In the genomic region with DNA sequence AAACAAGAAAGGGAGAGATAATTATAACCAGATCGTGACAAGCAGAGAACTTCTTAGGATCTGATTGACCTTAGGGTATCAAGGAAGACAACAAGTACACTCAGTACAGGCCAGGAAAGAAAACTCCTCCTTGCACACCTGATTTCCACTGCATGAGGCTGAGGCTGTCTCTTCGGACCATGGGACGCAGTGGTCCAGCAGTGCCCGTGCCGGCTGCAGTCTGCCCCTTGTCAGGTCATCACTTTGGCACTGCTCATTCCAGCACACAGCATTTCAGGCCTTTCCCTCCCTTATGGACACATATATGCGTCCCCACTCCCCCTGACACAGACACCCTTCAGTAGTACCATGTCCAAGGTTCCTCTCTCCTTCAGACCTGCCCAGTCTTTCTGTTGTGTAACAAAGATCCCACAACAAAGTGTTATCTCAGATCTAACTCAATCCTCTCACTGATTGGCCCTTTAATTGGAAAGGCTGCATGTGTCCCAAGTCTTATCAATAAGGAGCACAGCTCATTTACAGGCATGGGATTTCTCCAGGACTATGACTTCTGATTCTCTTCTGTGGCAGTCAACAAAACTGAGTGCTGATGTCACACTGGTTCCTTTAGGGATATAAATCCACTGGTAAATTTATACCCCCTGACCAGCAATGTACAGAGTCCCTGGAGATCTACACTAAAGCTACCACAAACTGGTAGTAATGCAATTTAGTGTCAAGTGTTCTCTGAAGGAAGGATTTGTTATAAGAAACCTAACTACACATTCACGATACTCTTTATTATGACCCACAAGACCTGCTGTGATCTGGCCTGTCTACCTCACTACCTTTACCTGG, we compare ENCODE assay signal across 16 cellular contexts. TPM values are rescaled to one million over a fixed set of nuclear protein-coding genes. Genes with fewer than 3 reads are reported as not detected.
DNase-seq lines count a peak whose midpoint lies in the region; ATAC-seq and TF ChIP-seq lines count a peak whose summit lies in the region.
"Had no signal": no experiment of that assay in that cellular context is flagged by ENCODE, and none has a peak within 500 bp of the region (broad histone marks: within the 10 kb centered on the region; RNA-seq: fewer than 3 reads in every experiment).

No MANE protein-coding gene starts in this region.

- TF ChIP-seq POLR2A in Peyer's patch (IDR thresholded peaks at IDR 0.05) (peak in 1 of 2 donors; percentile 11), gastrocnemius medialis (IDR thresholded peaks at IDR 0.05) (no peak)

- H3K9me3 ChIP-seq in Peyer's patch (no peaks in the 10 kb centered on the region), gastrocnemius medialis (no peaks in the 10 kb centered on the region)
- H3K9me3 ChIP-seq: gastroesophageal sphincter had no signal

- no peak overlapping the region for H3K4me3 ChIP-seq in Peyer's patch
- no peak overlapping the region for H3K4me3 ChIP-seq in gastrocnemius medialis
- H3K4me3 ChIP-seq: gastroesophageal sphincter had no signal

- peaks cover 0 to 24% (median 0%) of the 10 kb centered on the region in 3 donors for H3K36me3 ChIP-seq in Peyer's patch
- peaks cover 0 to 17% of the 10 kb centered on the region in 2 donors for H3K36me3 ChIP-seq in gastrocnemius medialis

- no peak for TF ChIP-seq CTCF in Peyer's patch (IDR thresholded peaks at IDR 0.05)
- TF ChIP-seq CTCF in gastrocnemius medialis (IDR thresholded peaks at IDR 0.05 in 4 of 5, conservative IDR thresholded peaks at IDR 0.05 in 1 of 5), result no peak

- H3K27me3 ChIP-seq in Peyer's patch (no peaks in the 10 kb centered on the region), gastrocnemius medialis (no peaks in the 10 kb centered on the region)
- H3K27me3 ChIP-seq: gastroesophageal sphincter had no signal

- H3K4me1 ChIP-seq in Peyer's patch (peaks cover 0 to 24% (median 5%) of the 10 kb centered on the region in 4 donors), gastrocnemius medialis (peaks cover 46 to 61% of the 10 kb centered on the region in 2 donors)

- in situ Hi-C loops in gastrocnemius medialis (cut with MboI; ENCODE audit: low sequenced_read_pairs in 4 of 4), result loop anchor here in 3 of 4 donors (25.0 kb wide), 1 partner anchor 294 kb away; a partner anchor contains a TSS

- intact Hi-C loops in left ventricle myocardium superior (cut with micrococcal nuclease) (no loop called here), gastrocnemius medialis (cut with DNase I; ENCODE audit: low total_unique reads) (no loop called here)

- H3K27ac ChIP-seq in Peyer's patch, result peak overlapping the region in 3 of 4 donors; percentile 2 to 83 (median 64)
- peak overlapping the region; percentile 35 to 79 (median 44) for H3K27ac ChIP-seq in gastrocnemius medialis

- ATAC-seq in left ventricle myocardium superior (peak; percentile 30), gastrocnemius medialis (peak in 1 of 2 donors; percentile 72)
- ATAC-seq: gastroesophageal sphincter had no signal

- peak; percentile 9 for DNase-seq in D341Med (ENCODE audit: low spot score)
- no peak for DNase-seq in Peyer's patch
- no peak for DNase-seq in left ventricle myocardium superior
- no peak for DNase-seq in gastrocnemius medialis
- DNase-seq in glomerular visceral epithelial cell (ENCODE audit: extremely low spot score), result no peak
- no peak for DNase-seq in OCI-M2 (lab: John Stamatoyannopoulos, UW; ENCODE audit: unreplicated experiment)
- DNase-seq in activated gamma-delta T cell (lab: John Stamatoyannopoulos, UW), result no peak
- DNase-seq in NCI-H526 (lab: John Stamatoyannopoulos, UW), result no peak
- DNase-seq: activated B cell treated with CpG ODN at 0.5 μM for 24 hours; COR-L47; left cardiac atrium; NCI-H1417 treated with DMSO at 0.1 percent for 48 hours; NCI-H774; stimulated activated CD4-positive, alpha-beta T cell treated with anti-CD3 and anti-CD28 coated beads, Interleukin-2, amount 100 ng/mL, for 24 hours; stimulated activated naive CD4-positive, alpha-beta T cell treated with Interleukin-2 at 50 U/mL for 16 hours had no signal

RNA-seq across cellular contexts. Expression of a gene that starts 27.9 kb away (rescaled TPM):
- total RNA-seq in Peyer's patch (100 to 1,000 TPM; 123 to 361 (median 213) TPM), left ventricle myocardium superior (55.3 TPM), gastrocnemius medialis (100 to 1,000 TPM in 2 of 4 donors, 10 to 100 TPM in 2; 45.4 to 152 (median 105) TPM)

RNA-seq across cellular contexts. Expression of a gene that starts 52.2 kb away (rescaled TPM):
- total RNA-seq in Peyer's patch, result 10 to 100 TPM; 23.5 to 43.7 (median 32.2) TPM
- 16.1 TPM for total RNA-seq in left ventricle myocardium superior
- total RNA-seq in gastrocnemius medialis, result 10 to 100 TPM in 3 of 4 donors, 1 to 10 TPM in 1; 7.9 to 19.4 (median 11.6) TPM
